Comparison of ENCODE assay signal across 14 cellular contexts in genomic region chr2:232521524-232521923, GRCh38. TPM values are rescaled to one million over a fixed set of nuclear protein-coding genes. Genes with fewer than 3 reads are reported as not detected.
DNase-seq lines count a peak whose midpoint lies in the region; ATAC-seq, FAIRE-seq and TF ChIP-seq lines count a peak whose summit lies in the region.
"Had no signal": no experiment of that assay in that cellular context is flagged by ENCODE, and none has a peak within 500 bp of the region (broad histone marks: within the 10 kb centered on the region; RNA-seq: fewer than 3 reads in every experiment).

No MANE protein-coding gene starts in this region.

- peak overlapping the region; percentile 68 to 78 (median 73) for H3K4me3 Mint-ChIP-seq in brain
- peak overlapping the region in 6 of 8 donors; percentile 43 to 89 (median 76) for H3K4me3 Mint-ChIP-seq in naive B cell

- intact Hi-C loops in left ventricle myocardium inferior (cut with micrococcal nuclease): no loop called here
- intact Hi-C loops in heart left ventricle (cut with DNase I): loop anchor here (2.0 to 10.0 kb wide), 7 partner anchors 69 to 617 kb away; no protein-coding TSS in a partner anchor
- intact Hi-C loops in aorta (cut with DNase I): loop anchor here in 1 of 2 donors (10.0 kb wide), 1 partner anchor 617 kb away; no protein-coding TSS in a partner anchor

- peak overlapping the region in 3 of 5 experiments; percentile 62 to 86 (median 80) for H3K27ac Mint-ChIP-seq in brain
- peak overlapping the region in 1 of 6 donors; percentile 21 for H3K27ac Mint-ChIP-seq in naive B cell

- H3K27ac ChIP-seq in left ventricle myocardium inferior (replicated peaks) (no peak overlapping the region), heart left ventricle (no peak overlapping the region), aorta (ENCODE audit: low read depth in 1 of 2, low read length in 2 of 2) (no peak overlapping the region)
- H3K27ac ChIP-seq: neutrophil, Peyer's patch, upper lobe of left lung had no signal

- H3K36me3 Mint-ChIP-seq in brain (no peaks in the 10 kb centered on the region), naive B cell (no peaks in the 10 kb centered on the region)

- WGBS in heart left ventricle, 4 donors: 76 to 78% (median 76%) methylated on average over 15 of the region's 15 CpGs
- WGBS in aorta, 2 donors: 74 to 79% methylated on average over 15 of the region's 15 CpGs

- H3K9me3 Mint-ChIP-seq in brain: peaks cover 0 to 5% (median 0%) of the 10 kb centered on the region in 5 experiments
- H3K9me3 Mint-ChIP-seq in naive B cell: no peaks in the 10 kb centered on the region

- FAIRE-seq in urothelium cell line (lab: Jason Lieb, UNC): peak; percentile 66

- H3K4me1 Mint-ChIP-seq in brain: peaks cover 48% of the 10 kb centered on the region
- peaks cover 11 to 22% (median 21%) of the 10 kb centered on the region in 3 donors for H3K4me1 Mint-ChIP-seq in naive B cell

- H3K4me1 ChIP-seq in left ventricle myocardium inferior: peaks cover 44% of the 10 kb centered on the region
- H3K4me1 ChIP-seq in heart left ventricle: peaks cover 0 to 44% (median 21%) of the 10 kb centered on the region in 12 donors
- H3K4me1 ChIP-seq in aorta (ENCODE audit: control insufficient read depth in 1 of 2, insufficient read depth in 2 of 2, low read length in 2 of 2): no peaks in the 10 kb centered on the region

- H3K27me3 ChIP-seq in left ventricle myocardium inferior (ENCODE audit: low read depth): peaks cover 91% of the 10 kb centered on the region
- H3K27me3 ChIP-seq in heart left ventricle: peaks cover 30 to 72% (median 47%) of the 10 kb centered on the region in 9 donors
- H3K27me3 ChIP-seq in aorta (ENCODE audit: control insufficient read depth in 1 of 2, insufficient read depth in 2 of 2, low read length in 1 of 2): no peaks in the 10 kb centered on the region

- peaks cover 39% of the 10 kb centered on the region for H3K27me3 Mint-ChIP-seq in brain
- peaks cover 22 to 71% (median 64%) of the 10 kb centered on the region in 3 donors for H3K27me3 Mint-ChIP-seq in naive B cell

- H3K9me3 ChIP-seq in left ventricle myocardium inferior (replicated peaks): no peaks in the 10 kb centered on the region
- no peaks in the 10 kb centered on the region for H3K9me3 ChIP-seq in heart left ventricle
- H3K9me3 ChIP-seq in aorta (ENCODE audit: control insufficient read depth, low read length): no peaks in the 10 kb centered on the region
- H3K9me3 ChIP-seq: neutrophil, Peyer's patch, upper lobe of left lung had no signal

- H3K4me3 ChIP-seq in left ventricle myocardium inferior: peak overlapping the region; percentile 53
- H3K4me3 ChIP-seq in heart left ventricle: peak overlapping the region in 3 of 12 donors; percentile 7 to 33 (median 16)
- no peak overlapping the region for H3K4me3 ChIP-seq in aorta (ENCODE audit: low read length in 2 of 2)

- no peak for DNase-seq in left ventricle myocardium inferior
- DNase-seq in heart left ventricle: no peak
- DNase-seq in naive B cell: no peak
- no peak for DNase-seq in urothelium cell line (ENCODE audit: low spot score)
- no peak for DNase-seq in NCI-H446 treated with DMSO at 0.1 percent for 48 hours (lab: John Stamatoyannopoulos, UW)
- no peak for DNase-seq in aorta
- DNase-seq: NCI-H2029 treated with DMSO at 0.1 percent for 48 hours had no signal

- TF ChIP-seq CTCF in left ventricle myocardium inferior (IDR thresholded peaks at IDR 0.05; ENCODE audit: borderline replicate concordance) (no peak), heart left ventricle (IDR thresholded peaks at IDR 0.05) (no peak), brain (conservative IDR thresholded peaks at IDR 0.05) (no peak)

- H3K36me3 ChIP-seq in left ventricle myocardium inferior (no peaks in the 10 kb centered on the region), heart left ventricle (no peaks in the 10 kb centered on the region), aorta (ENCODE audit: control insufficient read depth in 1 of 2, insufficient read depth in 2 of 2, low read length in 1 of 2) (no peaks in the 10 kb centered on the region)
- H3K36me3 ChIP-seq: neutrophil, Peyer's patch, upper lobe of left lung had no signal

- no peak for TF ChIP-seq POLR2A in heart left ventricle (IDR thresholded peaks at IDR 0.05)

- ATAC-seq in heart left ventricle: no peak
- ATAC-seq in naive B cell (ENCODE audit: low read depth in 2 of 2): no peak
- no peak for ATAC-seq in GM19035 (IDR thresholded peaks at IDR 0.05; ENCODE audit: unreplicated experiment)
- no peak for ATAC-seq in aorta (ENCODE audit: low FRiP score)

RNA-seq across cellular contexts. Expression of gene PRSS56, which starts 1.3 kb away (rescaled TPM):
- not detected for total RNA-seq in left ventricle myocardium inferior
- total RNA-seq in heart left ventricle: under 1 TPM in 4 of 9 donors, not detected in 5; 0.12 to 0.25 (median 0.15) TPM
- polyA plus RNA-seq in heart left ventricle: under 1 TPM in 1 of 2 donors, not detected in 1; 0.11 TPM
- polyA plus RNA-seq in brain (ENCODE audit: insufficient read depth, low read depth, low replicate concordance): not detected
- not detected for polyA plus RNA-seq in naive B cell (ENCODE audit: low read depth in 6 of 6)
- total RNA-seq in aorta: not detected
- not detected for polyA plus RNA-seq in aorta
- total RNA-seq: activated CD8-positive, alpha-beta memory T cell treated with anti-CD3 and anti-CD28 coated beads for 36 hours; lower leg skin; Peyer's patch; upper lobe of left lung had no signal

RNA-seq across cellular contexts. Expression of gene CHRND, which starts 4.4 kb away (rescaled TPM):
- total RNA-seq in left ventricle myocardium inferior (not detected), heart left ventricle (not detected), aorta (not detected)
- polyA plus RNA-seq in heart left ventricle (not detected), brain (ENCODE audit: insufficient read depth, low read depth, low replicate concordance) (not detected), naive B cell (ENCODE audit: low read depth in 6 of 6) (not detected), aorta (not detected)
- total RNA-seq: activated CD8-positive, alpha-beta memory T cell treated with anti-CD3 and anti-CD28 coated beads for 36 hours; lower leg skin; Peyer's patch; upper lobe of left lung had no signal

RNA-seq across cellular contexts. Expression of gene CHRNG, which starts 18.0 kb away (rescaled TPM):
- not detected for total RNA-seq in left ventricle myocardium inferior
- not detected for total RNA-seq in heart left ventricle
- not detected for polyA plus RNA-seq in heart left ventricle
- not detected for polyA plus RNA-seq in brain (ENCODE audit: insufficient read depth, low read depth, low replicate concordance)
- not detected for polyA plus RNA-seq in naive B cell (ENCODE audit: low read depth in 6 of 6)
- not detected for total RNA-seq in aorta
- not detected for polyA plus RNA-seq in aorta
- total RNA-seq: activated CD8-positive, alpha-beta memory T cell treated with anti-CD3 and anti-CD28 coated beads for 36 hours; lower leg skin; Peyer's patch; upper lobe of left lung had no signal

RNA-seq across cellular contexts. Expression of gene TIGD1, which starts 28.8 kb away (rescaled TPM):
- 2.4 TPM for total RNA-seq in left ventricle myocardium inferior
- total RNA-seq in heart left ventricle: 1 to 10 TPM in 8 of 9 donors, under 1 TPM in 1; 0.99 to 3.8 (median 1.6) TPM
- polyA plus RNA-seq in heart left ventricle: 1 to 10 TPM; 1.6 to 2.1 TPM
- 5.2 TPM for polyA plus RNA-seq in brain (ENCODE audit: insufficient read depth, low read depth, low replicate concordance)
- 1 to 10 TPM; 2.6 to 9.2 (median 7.9) TPM for polyA plus RNA-seq in naive B cell (ENCODE audit: low read depth in 6 of 6)
- 1 to 10 TPM; 2.3 to 3.3 TPM for total RNA-seq in aorta
- 1 to 10 TPM in 1 of 2 donors, under 1 TPM in 1; 0.50 to 1.8 TPM for polyA plus RNA-seq in aorta

RNA-seq across cellular contexts. Expression of gene EIF4E2, which starts 29.0 kb away (rescaled TPM):
- 44.2 TPM for total RNA-seq in left ventricle myocardium inferior
- total RNA-seq in heart left ventricle: 10 to 100 TPM; 15.3 to 49.8 (median 38.8) TPM
- 10 to 100 TPM; 36.1 to 54.0 TPM for polyA plus RNA-seq in heart left ventricle
- polyA plus RNA-seq in brain (ENCODE audit: insufficient read depth, low read depth, low replicate concordance): 54.7 TPM
- 10 to 100 TPM; 51.0 to 69.0 (median 63.1) TPM for polyA plus RNA-seq in naive B cell (ENCODE audit: low read depth in 6 of 6)
- total RNA-seq in aorta: 10 to 100 TPM; 51.9 to 58.4 TPM
- 10 to 100 TPM; 43.9 to 60.7 TPM for polyA plus RNA-seq in aorta
